Comparison of ENCODE assay signal across 1 cellular context in genomic region chr19:34269489-34269888, GRCh38.
TF ChIP-seq lines count a peak whose summit lies in the region.

No MANE protein-coding gene starts in this region.

TF ChIP-seq in H1, 55 proteins besides CTCF, POLR2A, EP300 and RAD21 (continued from another document):
- TF ChIP-seq, protein P1, sequence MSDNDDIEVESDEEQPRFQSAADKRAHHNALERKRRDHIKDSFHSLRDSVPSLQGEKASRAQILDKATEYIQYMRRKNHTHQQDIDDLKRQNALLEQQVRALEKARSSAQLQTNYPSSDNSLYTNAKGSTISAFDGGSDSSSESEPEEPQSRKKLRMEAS (IDR thresholded peaks at IDR 0.05), result no peak
